9 cellular contexts compared by ENCODE assay signal in genomic region chr12:80269953-80270552, GRCh38.
DNase-seq lines count a peak whose midpoint lies in the region; ATAC-seq and TF ChIP-seq lines count a peak whose summit lies in the region.
"Had no signal": no experiment of that assay in that cellular context is flagged by ENCODE, and none has a peak within 500 bp of the region (broad histone marks: within the 10 kb centered on the region; RNA-seq: fewer than 3 reads in every experiment).

No MANE protein-coding gene starts in this region.

- H3K27ac ChIP-seq in breast epithelium, result no peak overlapping the region
- H3K27ac ChIP-seq: BLaER1 had no signal

- peak; percentile 47 to 52 (median 50) for TF ChIP-seq CTCF in breast epithelium (IDR thresholded peaks at IDR 0.05)

- H3K27me3 ChIP-seq in breast epithelium, result no peaks in the 10 kb centered on the region
- H3K27me3 ChIP-seq: BLaER1 had no signal

- ATAC-seq in HG02798 (IDR thresholded peaks at IDR 0.05; ENCODE audit: poor library complexity, unreplicated experiment), result peak; percentile 66
- peak; percentile 87 for ATAC-seq in left lobe of liver
- no peak for ATAC-seq in GM19452 (IDR thresholded peaks at IDR 0.05; ENCODE audit: unreplicated experiment)

- no peak overlapping the region for H3K4me3 ChIP-seq in breast epithelium
- H3K4me3 ChIP-seq: BLaER1 had no signal

- H3K9me3 ChIP-seq in breast epithelium, result no peaks in the 10 kb centered on the region
- H3K9me3 ChIP-seq: BLaER1 had no signal

- DNase-seq in DMS 273 (lab: John Stamatoyannopoulos, UW; ENCODE audit: unreplicated experiment), result peak; percentile 64
- no peak for DNase-seq in DMS 273 treated with DMSO at 0.1 percent for 48 hours (lab: John Stamatoyannopoulos, UW)
- peak; percentile 67 for DNase-seq in NCI-H2227 (lab: John Stamatoyannopoulos, UW; ENCODE audit: unreplicated experiment)
- DNase-seq in breast epithelium (ENCODE audit: low spot score in 2 of 2), result no peak
- DNase-seq in left lobe of liver (ENCODE audit: low spot score), result no peak
- DNase-seq in activated effector memory CD4-positive, alpha-beta T cell treated with Interleukin-2 at 50 U/mL for 16 hours, result no peak

- no peaks in the 10 kb centered on the region for H3K36me3 ChIP-seq in breast epithelium
- H3K36me3 ChIP-seq: BLaER1 had no signal

- TF ChIP-seq POLR2A in breast epithelium (IDR thresholded peaks at IDR 0.05), result no peak

- intact Hi-C loops in breast epithelium (cut with DNase I; ENCODE audit: low total_unique reads), result no loop called here

- no peaks in the 10 kb centered on the region for H3K4me1 ChIP-seq in breast epithelium

Comparison
In these comparisons a context has a peak if more than half of its experiments do, and no peak if none do; other contexts are left out.
1. DNase-seq: peak in DMS 273 (single experiment) and NCI-H2227 (single experiment); none in DMS 273 treated with DMSO at 0.1 percent for 48 hours (single experiment), breast epithelium (0 of 2), left lobe of liver (single experiment) and activated effector memory CD4-positive, alpha-beta T cell treated with Interleukin-2 at 50 U/mL for 16 hours (single experiment).